In the genomic region with DNA sequence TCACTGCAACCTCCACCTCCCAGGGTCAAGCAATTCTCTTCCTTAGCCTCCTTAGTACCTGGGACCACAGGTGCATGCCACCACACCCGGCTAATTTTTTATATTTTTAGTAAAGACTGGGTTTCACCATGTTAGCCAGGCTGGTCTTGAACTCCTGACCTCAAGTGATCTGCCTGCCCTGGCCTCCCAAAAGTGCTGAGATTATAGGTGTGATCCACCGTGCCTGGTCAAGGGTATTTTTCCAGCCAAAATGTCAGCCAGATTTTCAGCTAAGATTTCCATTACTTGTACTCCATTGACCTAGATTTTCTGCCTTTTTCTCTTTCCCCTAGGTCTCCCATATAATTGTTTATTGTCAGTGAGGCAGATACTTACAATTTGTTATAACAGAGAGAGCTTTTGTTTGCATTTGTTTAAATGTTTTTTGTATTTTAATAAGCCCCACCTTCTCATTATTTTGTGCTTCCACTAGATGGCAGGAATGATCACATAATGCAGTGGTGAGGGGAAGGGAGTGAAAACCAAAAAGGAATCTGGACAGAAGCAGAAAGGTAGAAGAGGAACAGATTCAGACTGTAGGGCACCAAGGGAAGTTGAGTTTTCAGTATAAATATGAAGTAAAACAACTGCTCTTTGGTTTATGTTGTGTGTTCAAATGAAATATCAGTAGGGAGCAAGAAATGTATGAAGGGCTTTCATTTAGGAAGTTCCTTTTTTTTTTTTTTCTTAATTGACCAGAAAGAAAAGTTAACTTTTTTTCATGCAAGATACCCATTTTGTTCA, we compare ENCODE assay signal across 8 cellular contexts. TPM values are rescaled to one million over a fixed set of nuclear protein-coding genes. Genes with fewer than 3 reads are reported as not detected.
A peak's percentile ranks its signal among the peaks of the same experiment; 100 is the strongest.
DNase-seq lines count a peak whose midpoint lies in the region; ATAC-seq and TF ChIP-seq lines count a peak whose summit lies in the region.

No MANE protein-coding gene starts in this region.

- no peaks in the 10 kb centered on the region for H3K9me3 ChIP-seq in esophagus muscularis mucosa

- peaks cover 44% of the 10 kb centered on the region for H3K36me3 Mint-ChIP-seq in activated CD4-positive, alpha-beta T cell treated with anti-CD3 and anti-CD28 coated beads, Interleukin-2, amount 10 ng/mL, durations not matched to agents 24 days and 14 days (ENCODE audit: low read depth)
- peaks cover 60% of the 10 kb centered on the region for H3K36me3 Mint-ChIP-seq in nephron progenitor cell (ENCODE audit: low read depth)

- DNase-seq in activated CD4-positive, alpha-beta T cell treated with anti-CD3 and anti-CD28 coated beads, Interleukin-2, amount 10 ng/mL, durations not matched to agents 24 days and 14 days: peak; percentile 72
- no peak for DNase-seq in activated CD4-positive, alpha-beta T cell treated with anti-CD3 and anti-CD28 coated beads, Interleukin-2, amount 50 U/mL, for 48 hours
- DNase-seq in Jurkat, Clone E6-1 (ENCODE audit: low read depth, low spot score): peak; percentile 42
- DNase-seq in SK-N-DZ (ENCODE audit: low spot score) (peak; percentile 35), esophagus muscularis mucosa (ENCODE audit: extremely low spot score) (no peak), nephron progenitor cell (no peak)
- no peak for DNase-seq in activated CD4-positive, CD25-positive, alpha-beta regulatory T cell treated with anti-CD3 and anti-CD28 coated beads, Interleukin-2, amount 50 U/mL, for 72 hours

- H3K36me3 ChIP-seq in esophagus muscularis mucosa: peaks cover 27 to 75% (median 59%) of the 10 kb centered on the region in 4 donors

- peaks cover 0 to 14% (median 6%) of the 10 kb centered on the region in 4 donors for H3K4me1 ChIP-seq in esophagus muscularis mucosa

- no peak overlapping the region for H3K27ac ChIP-seq in esophagus muscularis mucosa (replicated peaks in 1 of 4)

- H3K9me3 Mint-ChIP-seq in activated CD4-positive, alpha-beta T cell treated with anti-CD3 and anti-CD28 coated beads, Interleukin-2, amount 10 ng/mL, durations not matched to agents 24 days and 14 days: no peaks in the 10 kb centered on the region
- peaks cover 12% of the 10 kb centered on the region for H3K9me3 Mint-ChIP-seq in nephron progenitor cell

- H3K4me3 ChIP-seq in Jurkat, Clone E6-1 (ENCODE audit: low read length): no peak overlapping the region
- no peak overlapping the region for H3K4me3 ChIP-seq in esophagus muscularis mucosa

- no peak for TF ChIP-seq EP300 in esophagus muscularis mucosa (IDR thresholded peaks at IDR 0.05)

- H3K27me3 Mint-ChIP-seq in activated CD4-positive, alpha-beta T cell treated with anti-CD3 and anti-CD28 coated beads, Interleukin-2, amount 10 ng/mL, durations not matched to agents 24 days and 14 days: no peaks in the 10 kb centered on the region
- no peaks in the 10 kb centered on the region for H3K27me3 Mint-ChIP-seq in nephron progenitor cell (ENCODE audit: low read depth, poor library complexity)

- 79% methylated on average over 2 of the region's 2 CpGs for WGBS in esophagus muscularis mucosa

- TF ChIP-seq CTCF in esophagus muscularis mucosa (IDR thresholded peaks at IDR 0.05) (peak; percentile 43 to 59 (median 50)), nephron progenitor cell (IDR thresholded peaks at IDR 0.05) (peak; percentile 63)

- peak overlapping the region; percentile 7 for H3K27ac Mint-ChIP-seq in activated CD4-positive, alpha-beta T cell treated with anti-CD3 and anti-CD28 coated beads, Interleukin-2, amount 10 ng/mL, durations not matched to agents 24 days and 14 days
- H3K27ac Mint-ChIP-seq in nephron progenitor cell: no peak overlapping the region

- peaks cover 4% of the 10 kb centered on the region for H3K4me1 Mint-ChIP-seq in activated CD4-positive, alpha-beta T cell treated with anti-CD3 and anti-CD28 coated beads, Interleukin-2, amount 10 ng/mL, durations not matched to agents 24 days and 14 days
- H3K4me1 Mint-ChIP-seq in nephron progenitor cell: no peaks in the 10 kb centered on the region

- no peak for TF ChIP-seq POLR2A in esophagus muscularis mucosa (IDR thresholded peaks at IDR 0.05; ENCODE audit: low read depth)

- H3K27me3 ChIP-seq in esophagus muscularis mucosa: no peaks in the 10 kb centered on the region

- no peak overlapping the region for H3K4me3 Mint-ChIP-seq in activated CD4-positive, alpha-beta T cell treated with anti-CD3 and anti-CD28 coated beads, Interleukin-2, amount 10 ng/mL, durations not matched to agents 24 days and 14 days
- no peak overlapping the region for H3K4me3 Mint-ChIP-seq in nephron progenitor cell

- intact Hi-C loops in activated CD4-positive, alpha-beta T cell treated with anti-CD3 and anti-CD28 coated beads, Interleukin-2, amount 10 ng/mL, durations not matched to agents 24 days and 14 days (cut with micrococcal nuclease): loop anchor here (1.0 kb wide), 1 partner anchor 199 kb away; no protein-coding TSS in a partner anchor
- intact Hi-C loops in esophagus muscularis mucosa (cut with DNase I): loop anchor here (5.0 kb wide), 1 partner anchor 201 kb away; no protein-coding TSS in a partner anchor

- ATAC-seq in HG03520 (IDR thresholded peaks at IDR 0.05; ENCODE audit: unreplicated experiment): no peak

RNA-seq across cellular contexts. Expression of a gene that starts 29.7 kb away (rescaled TPM):
- 68.5 and 70.4 TPM in 2 replicates for total RNA-seq in activated CD4-positive, alpha-beta T cell treated with anti-CD3 and anti-CD28 coated beads, Interleukin-2, amount 10 ng/mL, durations not matched to agents 24 days and 14 days
- polyA plus RNA-seq in Jurkat, Clone E6-1 (2012; ENCODE audit: insufficient read depth, insufficient read length): 53.5 TPM
- polyA plus RNA-seq in SK-N-DZ (2014; cell fraction: cytosol; rRNA removed): 55.8 and 56.6 TPM in 2 replicates
- polyA plus RNA-seq in SK-N-DZ (2014; cell fraction: nucleus; rRNA removed): 32.3 and 39.8 TPM in 2 replicates
- total RNA-seq in esophagus muscularis mucosa: 10 to 100 TPM; 14.8 to 28.5 (median 17.3) TPM

RNA-seq across cellular contexts. Expression of a gene that starts 53.0 kb away (rescaled TPM):
- total RNA-seq in activated CD4-positive, alpha-beta T cell treated with anti-CD3 and anti-CD28 coated beads, Interleukin-2, amount 10 ng/mL, durations not matched to agents 24 days and 14 days: 145 and 146 TPM in 2 replicates
- polyA plus RNA-seq in Jurkat, Clone E6-1 (2012; ENCODE audit: insufficient read depth, insufficient read length): 165 TPM
- polyA plus RNA-seq in SK-N-DZ (2014; cell fraction: cytosol; rRNA removed): 59.7 and 68.4 TPM in 2 replicates
- 31.8 and 33.6 TPM in 2 replicates for polyA plus RNA-seq in SK-N-DZ (2014; cell fraction: nucleus; rRNA removed)
- 10 to 100 TPM; 37.1 to 46.1 (median 42.6) TPM for total RNA-seq in esophagus muscularis mucosa

Comparison
In these comparisons a context has a peak if more than half of its experiments do, and no peak if none do; other contexts are left out.
1. DNase-seq: peak in activated CD4-positive, alpha-beta T cell treated with anti-CD3 and anti-CD28 coated beads, Interleukin-2, amount 10 ng/mL, durations not matched to agents 24 days and 14 days (single experiment), Jurkat, Clone E6-1 (single experiment) and SK-N-DZ (single experiment); none in activated CD4-positive, alpha-beta T cell treated with anti-CD3 and anti-CD28 coated beads, Interleukin-2, amount 50 U/mL, for 48 hours (0 of 2), esophagus muscularis mucosa (single experiment), nephron progenitor cell (single experiment) and activated CD4-positive, CD25-positive, alpha-beta regulatory T cell treated with anti-CD3 and anti-CD28 coated beads, Interleukin-2, amount 50 U/mL, for 72 hours (single experiment).